ENCODE assay signal across 8 cellular contexts in genomic region chr7:74026406-74027123, GRCh38. TPM values are rescaled to one million over a fixed set of nuclear protein-coding genes. Genes with fewer than 3 reads are reported as not detected.
A peak's percentile ranks its signal among the peaks of the same experiment; 100 is the strongest.
DNase-seq lines count a peak whose midpoint lies in the region; ATAC-seq, FAIRE-seq and TF ChIP-seq lines count a peak whose summit lies in the region.

No MANE protein-coding gene starts in this region.

- no peak overlapping the region for H3K4me3 ChIP-seq in NB4 (ENCODE audit: low read depth, low read length)
- H3K4me3 ChIP-seq in bronchial epithelial cell (ENCODE audit: low read depth, low read length): no peak overlapping the region

- H3K27me3 ChIP-seq in bronchial epithelial cell (ENCODE audit: control insufficient read depth, insufficient read depth, low read length): peaks cover 42% of the 10 kb centered on the region

- DNase-seq in NCI-H510A treated with DMSO at 0.1 percent for 48 hours (lab: John Stamatoyannopoulos, UW): peak; percentile 24
- DNase-seq in NCI-H510A (lab: John Stamatoyannopoulos, UW): no peak
- DNase-seq in NB4 (ENCODE audit: low read depth): peak; percentile 77
- peak; percentile 21 for DNase-seq in activated CD4-positive, CD25-positive, alpha-beta regulatory T cell treated with anti-CD3 and anti-CD28 coated beads, Interleukin-2, amount 50 U/mL, for 16 hours (ENCODE audit: low read depth, low spot score)
- peak; percentile 23 for DNase-seq in bronchial epithelial cell (ENCODE audit: low read depth)
- peak; percentile 11 for DNase-seq in kidney glomerular epithelial cell (lab: John Stamatoyannopoulos, UW)
- peak in 3 of 4 experiments; percentile 45 to 51 (median 47) for DNase-seq in stimulated activated CD4-positive, alpha-beta T cell treated with anti-CD3 and anti-CD28 coated beads, Interleukin-1b, Interleukin-23, amount 100 ng/mL, for 24 hours (ENCODE audit: low read depth in 4 of 4, low spot score in 1 of 4)

- no peak for ATAC-seq in HG02588 (IDR thresholded peaks at IDR 0.05; ENCODE audit: unreplicated experiment)

- TF ChIP-seq POLR2A in NB4 (IDR thresholded peaks at IDR 0.05; ENCODE audit: extremely low read depth, insufficient read length): no peak

- FAIRE-seq in bronchial epithelial cell (lab: Jason Lieb, UNC): peak; percentile 64

- H3K36me3 ChIP-seq in bronchial epithelial cell (ENCODE audit: control insufficient read depth, insufficient read depth, low read length): no peaks in the 10 kb centered on the region

- TF ChIP-seq CTCF in NB4 (IDR thresholded peaks at IDR 0.05; ENCODE audit: low read depth, low read length) (peak; percentile 99), bronchial epithelial cell (IDR thresholded peaks at IDR 0.05; ENCODE audit: insufficient read depth, low read length, severe bottlenecking) (peak; percentile 86)

RNA-seq across cellular contexts. Expression of gene ELN, which starts 1.4 kb away (rescaled TPM):
- under 0.01 TPM in 2 replicates for total RNA-seq in bronchial epithelial cell

RNA-seq across cellular contexts. Expression of gene LIMK1, which starts 57.0 kb away (rescaled TPM):
- 11.6 and 16.6 TPM in 2 replicates for total RNA-seq in bronchial epithelial cell
